Comparison of ENCODE assay signal across 8 cellular contexts in the genomic region with DNA sequence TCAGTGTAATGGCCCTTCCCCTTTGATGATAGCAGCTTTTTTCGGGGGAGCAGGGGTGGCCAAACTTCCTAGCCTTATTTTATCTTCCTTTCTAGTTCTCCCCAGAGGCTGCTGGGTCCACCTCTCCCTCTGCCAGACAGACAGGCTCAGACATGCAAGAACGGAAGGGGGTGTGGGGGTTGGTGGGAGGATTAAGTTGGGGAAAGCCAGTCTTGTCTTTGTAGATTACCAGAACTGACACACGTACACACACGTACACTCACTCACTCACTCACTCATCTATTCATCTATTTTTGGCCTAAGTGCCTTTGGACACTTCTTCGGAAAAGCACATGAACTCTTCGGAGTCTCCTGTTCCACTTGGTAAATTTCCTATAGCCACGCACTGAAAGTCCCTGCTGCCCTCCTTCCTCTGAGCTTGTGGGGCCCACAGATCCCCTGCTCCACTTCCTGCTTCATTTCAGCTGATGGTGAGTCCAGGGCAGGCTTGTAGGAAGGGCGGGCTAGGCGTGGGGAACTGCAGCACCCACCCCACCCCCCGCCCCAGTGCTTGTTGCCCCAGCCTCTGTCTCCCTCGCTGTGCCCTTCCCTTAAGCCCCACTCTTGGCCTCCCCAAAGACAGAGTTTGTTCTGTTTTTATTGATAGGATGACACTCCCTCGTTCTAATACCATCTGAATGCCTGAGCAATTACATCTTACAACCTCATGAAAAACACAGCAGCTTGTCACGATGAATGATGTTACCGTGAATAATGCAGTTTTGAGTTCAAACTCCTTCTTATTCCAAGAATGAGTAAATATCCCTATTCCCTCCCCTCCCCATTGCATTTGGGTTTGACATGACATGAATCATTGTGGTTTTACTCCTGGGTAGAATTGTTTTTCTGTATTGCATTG.
A peak's percentile ranks its signal among the peaks of the same experiment; 100 is the strongest.
DNase-seq lines count a peak whose midpoint lies in the region; ATAC-seq and TF ChIP-seq lines count a peak whose summit lies in the region.

No MANE protein-coding gene starts in this region.

- ATAC-seq in GM21447 (IDR thresholded peaks at IDR 0.05; ENCODE audit: unreplicated experiment) (peak; percentile 50), left lobe of liver (peak; percentile 40)

- DNase-seq in HS-27A (ENCODE audit: low read depth) (peak; percentile 96), T-helper 9 cell (peak; percentile 30), brain microvascular endothelial cell (peak; percentile 87), left lobe of liver (ENCODE audit: low spot score) (peak; percentile 21), mucosa of gallbladder (ENCODE audit: low spot score) (no peak)
- DNase-seq in stimulated activated CD8-positive, alpha-beta memory T cell treated with anti-CD3 and anti-CD28 coated beads, Interleukin-4, amount 100 ng/mL, for 48 hours, result peak; percentile 71

- H4K20me1 ChIP-seq in DOHH2 (ENCODE audit: control insufficient read depth, insufficient read depth, low read depth, low read length), result no peaks in the 10 kb centered on the region

- H3K9me3 ChIP-seq in DOHH2 (ENCODE audit: control insufficient read depth, insufficient read depth, low read length), result no peaks in the 10 kb centered on the region

- H3K4me1 ChIP-seq in DOHH2 (ENCODE audit: control insufficient read depth, low read length), result peaks cover 44% of the 10 kb centered on the region

- H3K27ac ChIP-seq in DOHH2 (ENCODE audit: low read depth, low read length) (peak overlapping the region; percentile 78), brain microvascular endothelial cell (peak overlapping the region; percentile 99)

- H3K27me3 ChIP-seq in DOHH2 (ENCODE audit: control insufficient read depth, low read length) (no peaks in the 10 kb centered on the region), brain microvascular endothelial cell (replicated peaks) (no peaks in the 10 kb centered on the region)

- H3K4me2 ChIP-seq in DOHH2 (ENCODE audit: low read length), result peak overlapping the region; percentile 77

- no peaks in the 10 kb centered on the region for H3K79me2 ChIP-seq in DOHH2 (ENCODE audit: control insufficient read depth, low read length)

- H3K4me3 ChIP-seq in DOHH2 (ENCODE audit: low read length) (peak overlapping the region; percentile 63), brain microvascular endothelial cell (ENCODE audit: low read depth, low read length) (peak overlapping the region; percentile 22)

- H3K9me2 ChIP-seq in DOHH2 (replicated peaks; ENCODE audit: control insufficient read depth, low read length), result no peaks in the 10 kb centered on the region

- peaks cover 9% of the 10 kb centered on the region; the same call in 1 of the 2 replicates for H3F3A ChIP-seq in DOHH2 (ENCODE audit: control insufficient read depth, insufficient read depth)

- TF ChIP-seq CTCF in DOHH2 (IDR thresholded peaks at IDR 0.05; ENCODE audit: low read depth, low read length, poor library complexity, severe bottlenecking) (no peak), brain microvascular endothelial cell (IDR thresholded peaks at IDR 0.05; ENCODE audit: low read depth, low read length, missing control alignments) (no peak)

- in situ Hi-C loops in brain microvascular endothelial cell (cut with HindIII; ENCODE audit: low pct_ligation_motif_present, low sequenced_read_pairs), result no loop called here

- H3K36me3 ChIP-seq in DOHH2 (ENCODE audit: control insufficient read depth, low read length), result no peaks in the 10 kb centered on the region
- H3K36me3 ChIP-seq in brain microvascular endothelial cell (replicated peaks), result no peaks in the 10 kb centered on the region
